Comparison of ENCODE assay signal across 11 cellular contexts in genomic region chr6:27667651-27668441, GRCh38.
A peak's percentile ranks its signal among the peaks of the same experiment; 100 is the strongest.
DNase-seq lines count a peak whose midpoint lies in the region; ATAC-seq, FAIRE-seq and TF ChIP-seq lines count a peak whose summit lies in the region.
"Had no signal": no experiment of that assay in that cellular context is flagged by ENCODE, and none has a peak within 500 bp of the region (broad histone marks: within the 10 kb centered on the region; RNA-seq: fewer than 3 reads in every experiment).

No MANE protein-coding gene starts in this region.

- H3K9me3 Mint-ChIP-seq in T-helper 1 cell treated with Interleukin-12 subunit alpha and Interleukin-12 subunit beta and Interleukin-4 antibody, amounts not matched to agents 30 μg/mL and 1 μg/mL, for 36 hours: peaks cover 5% of the 10 kb centered on the region
- no peaks in the 10 kb centered on the region for H3K9me3 Mint-ChIP-seq in progenitor cell of endocrine pancreas (ENCODE audit: low read depth)

- H3K27me3 ChIP-seq in OCI-LY1 (ENCODE audit: insufficient read depth, low read length): no peaks in the 10 kb centered on the region

- no peaks in the 10 kb centered on the region for H3K79me2 ChIP-seq in OCI-LY1 (ENCODE audit: insufficient read depth, low read length)

- no peak for TF ChIP-seq POLR2A in H54 (IDR thresholded peaks at IDR 0.05; ENCODE audit: low read depth, low read length)

- H3K9ac ChIP-seq in OCI-LY1 (ENCODE audit: low read length): peak overlapping the region; percentile 57

- TF ChIP-seq CTCF in OCI-LY1 (IDR thresholded peaks at IDR 0.05; ENCODE audit: low read length) (no peak), choroid plexus epithelial cell (conservative IDR thresholded peaks at IDR 0.05; ENCODE audit: low read depth, low read length) (no peak), progenitor cell of endocrine pancreas (IDR thresholded peaks at IDR 0.05; ENCODE audit: unreplicated experiment) (no peak)

- FAIRE-seq in H54 (lab: Jason Lieb, UNC): no peak

- H3K27ac Mint-ChIP-seq in T-helper 1 cell treated with Interleukin-12 subunit alpha and Interleukin-12 subunit beta and Interleukin-4 antibody, amounts not matched to agents 30 μg/mL and 1 μg/mL, for 36 hours: peak overlapping the region; percentile 52
- H3K27ac Mint-ChIP-seq in progenitor cell of endocrine pancreas: peak overlapping the region; percentile 91
- H3K27ac Mint-ChIP-seq: CD8-positive, alpha-beta T cell had no signal

- H3K4me1 ChIP-seq in OCI-LY1 (ENCODE audit: insufficient read depth, low read length, severe bottlenecking): peaks cover 40% of the 10 kb centered on the region

- H2AFZ ChIP-seq in OCI-LY1 (ENCODE audit: low read length): 0 out of 2 replicates have a peak overlapping the region, but pooled peaks have one; percentile 9

- H3K27ac ChIP-seq in OCI-LY1 (ENCODE audit: low read depth, low read length, poor library complexity, severe bottlenecking): no peak overlapping the region

- no peak for ATAC-seq in HG03571 (IDR thresholded peaks at IDR 0.05; ENCODE audit: unreplicated experiment)
- ATAC-seq: CD8-positive, alpha-beta T cell had no signal

- H3K27me3 Mint-ChIP-seq in T-helper 1 cell treated with Interleukin-12 subunit alpha and Interleukin-12 subunit beta and Interleukin-4 antibody, amounts not matched to agents 30 μg/mL and 1 μg/mL, for 36 hours (ENCODE audit: low read depth): peaks cover 69% of the 10 kb centered on the region
- H3K27me3 Mint-ChIP-seq in progenitor cell of endocrine pancreas: peaks cover 76% of the 10 kb centered on the region

- H3K9me2 ChIP-seq in OCI-LY1 (ENCODE audit: low read depth, low read length): no peaks in the 10 kb centered on the region

- no peaks in the 10 kb centered on the region for H4K20me1 ChIP-seq in OCI-LY1 (ENCODE audit: insufficient read depth, low read length)

- H3K36me3 Mint-ChIP-seq in T-helper 1 cell treated with Interleukin-12 subunit alpha and Interleukin-12 subunit beta and Interleukin-4 antibody, amounts not matched to agents 30 μg/mL and 1 μg/mL, for 36 hours (ENCODE audit: low read depth): peaks cover 5% of the 10 kb centered on the region
- no peaks in the 10 kb centered on the region for H3K36me3 Mint-ChIP-seq in progenitor cell of endocrine pancreas (ENCODE audit: insufficient read depth)
- H3K36me3 Mint-ChIP-seq: CD8-positive, alpha-beta T cell had no signal

- H3K9me3 ChIP-seq in OCI-LY1 (ENCODE audit: low read length): no peaks in the 10 kb centered on the region

- H3K4me3 ChIP-seq in OCI-LY1 (ENCODE audit: low read depth, low read length, poor library complexity, severe bottlenecking): peak overlapping the region; percentile 64
- H3K4me3 ChIP-seq in choroid plexus epithelial cell (ENCODE audit: low read depth, low read length): peak overlapping the region; percentile 39

- no peaks in the 10 kb centered on the region for H3F3A ChIP-seq in OCI-LY1 (ENCODE audit: insufficient read depth, low read length)

- no peaks in the 10 kb centered on the region for H3K36me3 ChIP-seq in OCI-LY1 (ENCODE audit: insufficient read depth, low read length)

- DNase-seq in T-helper 1 cell (no peak), choroid plexus epithelial cell (ENCODE audit: low read depth) (no peak), progenitor cell of endocrine pancreas (ENCODE audit: low spot score, unreplicated experiment) (no peak), H54 (ENCODE audit: insufficient read length, low spot score) (no peak), NCI-H1105 treated with DMSO at 0.1 percent for 48 hours (lab: John Stamatoyannopoulos, UW) (no peak)
- DNase-seq: CD8-positive, alpha-beta T cell; effector CD8-positive, alpha-beta T cell; NCI-H510A had no signal

- H3K4me3 Mint-ChIP-seq in T-helper 1 cell treated with Interleukin-12 subunit alpha and Interleukin-12 subunit beta and Interleukin-4 antibody, amounts not matched to agents 30 μg/mL and 1 μg/mL, for 36 hours: peak overlapping the region; percentile 65
- H3K4me3 Mint-ChIP-seq in progenitor cell of endocrine pancreas (ENCODE audit: low read depth): peak overlapping the region; percentile 60
- H3K4me3 Mint-ChIP-seq: CD8-positive, alpha-beta T cell had no signal

- peak overlapping the region; percentile 82 for H3K4me2 ChIP-seq in OCI-LY1 (ENCODE audit: low read length)

- H3K4me1 Mint-ChIP-seq in T-helper 1 cell treated with Interleukin-12 subunit alpha and Interleukin-12 subunit beta and Interleukin-4 antibody, amounts not matched to agents 30 μg/mL and 1 μg/mL, for 36 hours (ENCODE audit: low read depth): peaks cover 46% of the 10 kb centered on the region
- H3K4me1 Mint-ChIP-seq in progenitor cell of endocrine pancreas (ENCODE audit: low read depth): peaks cover 13% of the 10 kb centered on the region
